In genomic region chr11:116272181-116272789, GRCh38 we compare ENCODE assay signal across 3 cellular contexts.
TF ChIP-seq lines count a peak whose summit lies in the region.

No MANE protein-coding gene starts in this region.

TF ChIP-seq in GM23338, 12 proteins besides CTCF, POLR2A, EP300 and RAD21:
- TF ChIP-seq EZH2 (IDR thresholded peaks at IDR 0.05; ENCODE audit: low read depth, unreplicated experiment), result no peak
- TF ChIP-seq STAT1 (IDR thresholded peaks at IDR 0.05; ENCODE audit: unreplicated experiment), result no peak
- TF ChIP-seq NANOG (IDR thresholded peaks at IDR 0.05; ENCODE audit: borderline replicate concordance), result no peak

TF ChIP-seq in H1, 55 proteins besides CTCF, POLR2A, EP300 and RAD21:
- TF ChIP-seq MAFK (IDR thresholded peaks at IDR 0.05; ENCODE audit: low read depth, low read length) (no peak), SIX5 (IDR thresholded peaks at IDR 0.05; ENCODE audit: low read depth, low read length) (no peak), CEBPB (IDR thresholded peaks at IDR 0.05; ENCODE audit: low read depth, low read length) (no peak), EGR1 (IDR thresholded peaks at IDR 0.05; ENCODE audit: borderline replicate concordance, low read depth, low read length) (no peak)

TF ChIP-seq in neural cell, 6 proteins besides CTCF, POLR2A, EP300 and RAD21:
- no peak for TF ChIP-seq SMC3 (conservative IDR thresholded peaks at IDR 0.05; ENCODE audit: poor library complexity)
- TF ChIP-seq MXI1 (conservative IDR thresholded peaks at IDR 0.05; ENCODE audit: poor library complexity, severe bottlenecking), result no peak
- TF ChIP-seq POLR2AphosphoS5 (IDR thresholded peaks at IDR 0.05), result no peak
- TF ChIP-seq TAF1 (IDR thresholded peaks at IDR 0.05; ENCODE audit: low read depth), result no peak
- TF ChIP-seq, protein P1, sequence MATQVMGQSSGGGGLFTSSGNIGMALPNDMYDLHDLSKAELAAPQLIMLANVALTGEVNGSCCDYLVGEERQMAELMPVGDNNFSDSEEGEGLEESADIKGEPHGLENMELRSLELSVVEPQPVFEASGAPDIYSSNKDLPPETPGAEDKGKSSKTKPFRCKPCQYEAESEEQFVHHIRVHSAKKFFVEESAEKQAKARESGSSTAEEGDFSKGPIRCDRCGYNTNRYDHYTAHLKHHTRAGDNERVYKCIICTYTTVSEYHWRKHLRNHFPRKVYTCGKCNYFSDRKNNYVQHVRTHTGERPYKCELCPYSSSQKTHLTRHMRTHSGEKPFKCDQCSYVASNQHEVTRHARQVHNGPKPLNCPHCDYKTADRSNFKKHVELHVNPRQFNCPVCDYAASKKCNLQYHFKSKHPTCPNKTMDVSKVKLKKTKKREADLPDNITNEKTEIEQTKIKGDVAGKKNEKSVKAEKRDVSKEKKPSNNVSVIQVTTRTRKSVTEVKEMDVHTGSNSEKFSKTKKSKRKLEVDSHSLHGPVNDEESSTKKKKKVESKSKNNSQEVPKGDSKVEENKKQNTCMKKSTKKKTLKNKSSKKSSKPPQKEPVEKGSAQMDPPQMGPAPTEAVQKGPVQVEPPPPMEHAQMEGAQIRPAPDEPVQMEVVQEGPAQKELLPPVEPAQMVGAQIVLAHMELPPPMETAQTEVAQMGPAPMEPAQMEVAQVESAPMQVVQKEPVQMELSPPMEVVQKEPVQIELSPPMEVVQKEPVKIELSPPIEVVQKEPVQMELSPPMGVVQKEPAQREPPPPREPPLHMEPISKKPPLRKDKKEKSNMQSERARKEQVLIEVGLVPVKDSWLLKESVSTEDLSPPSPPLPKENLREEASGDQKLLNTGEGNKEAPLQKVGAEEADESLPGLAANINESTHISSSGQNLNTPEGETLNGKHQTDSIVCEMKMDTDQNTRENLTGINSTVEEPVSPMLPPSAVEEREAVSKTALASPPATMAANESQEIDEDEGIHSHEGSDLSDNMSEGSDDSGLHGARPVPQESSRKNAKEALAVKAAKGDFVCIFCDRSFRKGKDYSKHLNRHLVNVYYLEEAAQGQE (IDR thresholded peaks at IDR 0.05; ENCODE audit: borderline replicate concordance), result no peak
- no peak for TF ChIP-seq EZH2 (IDR thresholded peaks at IDR 0.05; ENCODE audit: borderline replicate concordance, insufficient read depth, low read length, poor library complexity, severe bottlenecking)
TF ChIP-seq in neural cell: peak in this region for 0.
